ENCODE assay signal across 20 cellular contexts in genomic region chr1:232369912-232370311, GRCh38.
DNase-seq lines count a peak whose midpoint lies in the region; ATAC-seq and TF ChIP-seq lines count a peak whose summit lies in the region.
"Had no signal": no experiment of that assay in that cellular context is flagged by ENCODE, and none has a peak within 500 bp of the region (broad histone marks: within the 10 kb centered on the region; RNA-seq: fewer than 3 reads in every experiment).

No MANE protein-coding gene starts in this region.

- ATAC-seq in Right ventricle myocardium superior (ENCODE audit: poor library complexity) = peak; percentile 87
- ATAC-seq in left cardiac atrium = peak; percentile 68 to 89
- ATAC-seq in right cardiac atrium = peak; percentile 66 to 80
- no peak for ATAC-seq in HG02970 (IDR thresholded peaks at IDR 0.05; ENCODE audit: low FRiP score, unreplicated experiment)
- no peak for ATAC-seq in GM18858 (IDR thresholded peaks at IDR 0.05; ENCODE audit: unreplicated experiment)
- ATAC-seq: GM23338, HepG2 had no signal

- no peak overlapping the region for H3K4me3 ChIP-seq in right cardiac atrium (ENCODE audit: low read length)
- no peak overlapping the region for H3K4me3 ChIP-seq in smooth muscle cell
- H3K4me3 ChIP-seq: GM23338 had no signal

- intact Hi-C loops in Right ventricle myocardium superior (cut with DNase I) = no loop called here
- intact Hi-C loops in left cardiac atrium (cut with DNase I) = no loop called here
- intact Hi-C loops in right cardiac atrium (cut with DNase I) = no loop called here

- H3K79me2 ChIP-seq in smooth muscle cell (ENCODE audit: low read depth) = no peaks in the 10 kb centered on the region

- H3K36me3 ChIP-seq in smooth muscle cell (ENCODE audit: low read depth) = no peaks in the 10 kb centered on the region
- H3K36me3 ChIP-seq: BE2C had no signal

- H3K27me3 ChIP-seq in right cardiac atrium (ENCODE audit: control insufficient read depth, insufficient read depth) = no peaks in the 10 kb centered on the region
- H3K27me3 ChIP-seq in smooth muscle cell (ENCODE audit: low read depth) = no peaks in the 10 kb centered on the region
- H3K27me3 ChIP-seq: BE2C had no signal

- DNase-seq in Right ventricle myocardium superior (no peak), left cardiac atrium (no peak), right cardiac atrium (no peak), smooth muscle cell (lab: John Stamatoyannopoulos, UW; ENCODE audit: unreplicated experiment) (no peak), NCI-H146 (lab: John Stamatoyannopoulos, UW) (no peak)
- DNase-seq: ACHN; BE2C; C1 segment of cervical spinal cord; CD4-positive, CD25-positive, alpha-beta regulatory T cell; CD8-positive, alpha-beta memory T cell; COR-L47; DMS 273 treated with DMSO at 0.1 percent for 48 hours; DMS53; DND-41; EL; HCEC 1CT had no signal

- no peaks in the 10 kb centered on the region for H4K20me1 ChIP-seq in smooth muscle cell (ENCODE audit: low read depth)

- H3K27ac ChIP-seq in right cardiac atrium (ENCODE audit: low read length) (peak overlapping the region; percentile 66), smooth muscle cell (ENCODE audit: low read depth) (peak overlapping the region; percentile 87)

- TF ChIP-seq CTCF in smooth muscle cell (IDR thresholded peaks at IDR 0.05; ENCODE audit: borderline replicate concordance, insufficient read depth, poor library complexity, severe bottlenecking) = no peak

- 50% methylated on average over 4 of the region's 4 CpGs for WGBS in right cardiac atrium
- 31% methylated on average over 4 of the region's 4 CpGs for WGBS in smooth muscle cell (ENCODE audit: low lambda C conversion rate)

- peaks cover 4% of the 10 kb centered on the region for H3K4me1 ChIP-seq in right cardiac atrium (ENCODE audit: control insufficient read depth, insufficient read depth, low read length)
- H3K4me1 ChIP-seq in smooth muscle cell (ENCODE audit: low read depth) = no peaks in the 10 kb centered on the region

- H3K9me3 ChIP-seq in right cardiac atrium (ENCODE audit: control insufficient read depth, low read length) (no peaks in the 10 kb centered on the region), smooth muscle cell (replicated peaks; ENCODE audit: low read depth) (no peaks in the 10 kb centered on the region)
- H3K9me3 ChIP-seq: BE2C had no signal

- H3K9ac ChIP-seq in smooth muscle cell (ENCODE audit: low read depth) = peak overlapping the region; percentile 34

- peak overlapping the region; percentile 63 for H3K4me2 ChIP-seq in smooth muscle cell
- H3K4me2 ChIP-seq: GM23338 had no signal

- no peak overlapping the region for H2AFZ ChIP-seq in smooth muscle cell (ENCODE audit: low read depth)
- H2AFZ ChIP-seq: GM23338 had no signal

- H3F3A ChIP-seq in smooth muscle cell (ENCODE audit: low read depth) = peaks cover 3% of the 10 kb centered on the region

Comparison
In these comparisons a context has a peak if more than half of its experiments do, and no peak if none do; other contexts are left out.
1. ATAC-seq: peak in Right ventricle myocardium superior (single experiment), left cardiac atrium (2 of 2) and right cardiac atrium (2 of 2); none in HG02970 (single experiment) and GM18858 (single experiment).